In the genomic region with DNA sequence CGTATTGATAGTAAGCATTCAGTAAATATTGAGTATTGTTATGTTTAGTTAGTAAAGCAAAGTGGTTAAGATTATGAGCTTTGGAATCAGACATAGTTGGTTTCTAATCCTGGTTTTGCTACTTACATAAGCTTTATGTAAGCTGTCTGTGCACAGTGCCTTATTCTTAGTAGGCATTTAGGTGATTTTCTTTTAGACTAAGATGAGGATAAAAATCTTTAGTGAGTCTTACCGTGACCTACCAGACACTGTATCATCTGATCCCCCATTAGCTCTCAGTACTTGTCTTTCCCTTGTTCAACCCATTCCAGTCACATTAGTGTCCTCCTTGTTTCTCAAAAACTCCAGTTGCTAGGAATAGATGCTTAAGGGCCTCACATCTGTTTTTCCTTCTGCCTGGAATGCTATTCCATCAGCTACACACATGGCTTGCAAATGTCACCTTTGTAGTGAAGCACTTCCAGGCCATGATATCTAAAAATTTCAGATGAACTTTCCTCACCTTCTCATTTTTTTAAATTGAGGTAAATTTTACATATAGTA, we compare ENCODE assay signal across 1 cellular context.
TF ChIP-seq lines count a peak whose summit lies in the region.

No MANE protein-coding gene starts in this region.

TF ChIP-seq in SK-N-SH, 30 proteins besides CTCF, POLR2A, EP300 and RAD21 (continued from another document):
- TF ChIP-seq YY1 (IDR thresholded peaks at IDR 0.05; ENCODE audit: low read depth) (no peak), GATA2 (CRISPR knock-in tag; IDR thresholded peaks at IDR 0.05) (no peak), FOXM1 (IDR thresholded peaks at IDR 0.05; ENCODE audit: low read depth) (no peak), ELF1 (IDR thresholded peaks at IDR 0.05) (no peak), SIN3A (IDR thresholded peaks at IDR 0.05; ENCODE audit: borderline replicate concordance, low read depth, low read length) (no peak), NRF1 (IDR thresholded peaks at IDR 0.05; ENCODE audit: low read depth, low read length) (no peak), RXRA (IDR thresholded peaks at IDR 0.05; ENCODE audit: borderline replicate concordance, low read depth) (no peak), RFX5 (IDR thresholded peaks at IDR 0.05; ENCODE audit: low read length) (no peak)
- TF ChIP-seq, protein P1, sequence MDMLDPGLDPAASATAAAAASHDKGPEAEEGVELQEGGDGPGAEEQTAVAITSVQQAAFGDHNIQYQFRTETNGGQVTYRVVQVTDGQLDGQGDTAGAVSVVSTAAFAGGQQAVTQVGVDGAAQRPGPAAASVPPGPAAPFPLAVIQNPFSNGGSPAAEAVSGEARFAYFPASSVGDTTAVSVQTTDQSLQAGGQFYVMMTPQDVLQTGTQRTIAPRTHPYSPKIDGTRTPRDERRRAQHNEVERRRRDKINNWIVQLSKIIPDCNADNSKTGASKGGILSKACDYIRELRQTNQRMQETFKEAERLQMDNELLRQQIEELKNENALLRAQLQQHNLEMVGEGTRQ (IDR thresholded peaks at IDR 0.05; ENCODE audit: borderline replicate concordance, low read depth, low read length), result no peak
- TF ChIP-seq, protein P2, sequence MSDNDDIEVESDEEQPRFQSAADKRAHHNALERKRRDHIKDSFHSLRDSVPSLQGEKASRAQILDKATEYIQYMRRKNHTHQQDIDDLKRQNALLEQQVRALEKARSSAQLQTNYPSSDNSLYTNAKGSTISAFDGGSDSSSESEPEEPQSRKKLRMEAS (IDR thresholded peaks at IDR 0.05; ENCODE audit: low read depth), result no peak
- TF ChIP-seq, protein P3, sequence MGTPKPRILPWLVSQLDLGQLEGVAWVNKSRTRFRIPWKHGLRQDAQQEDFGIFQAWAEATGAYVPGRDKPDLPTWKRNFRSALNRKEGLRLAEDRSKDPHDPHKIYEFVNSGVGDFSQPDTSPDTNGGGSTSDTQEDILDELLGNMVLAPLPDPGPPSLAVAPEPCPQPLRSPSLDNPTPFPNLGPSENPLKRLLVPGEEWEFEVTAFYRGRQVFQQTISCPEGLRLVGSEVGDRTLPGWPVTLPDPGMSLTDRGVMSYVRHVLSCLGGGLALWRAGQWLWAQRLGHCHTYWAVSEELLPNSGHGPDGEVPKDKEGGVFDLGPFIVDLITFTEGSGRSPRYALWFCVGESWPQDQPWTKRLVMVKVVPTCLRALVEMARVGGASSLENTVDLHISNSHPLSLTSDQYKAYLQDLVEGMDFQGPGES (IDR thresholded peaks at IDR 0.05; ENCODE audit: low read depth, low read length), result no peak
- TF ChIP-seq, protein P4, sequence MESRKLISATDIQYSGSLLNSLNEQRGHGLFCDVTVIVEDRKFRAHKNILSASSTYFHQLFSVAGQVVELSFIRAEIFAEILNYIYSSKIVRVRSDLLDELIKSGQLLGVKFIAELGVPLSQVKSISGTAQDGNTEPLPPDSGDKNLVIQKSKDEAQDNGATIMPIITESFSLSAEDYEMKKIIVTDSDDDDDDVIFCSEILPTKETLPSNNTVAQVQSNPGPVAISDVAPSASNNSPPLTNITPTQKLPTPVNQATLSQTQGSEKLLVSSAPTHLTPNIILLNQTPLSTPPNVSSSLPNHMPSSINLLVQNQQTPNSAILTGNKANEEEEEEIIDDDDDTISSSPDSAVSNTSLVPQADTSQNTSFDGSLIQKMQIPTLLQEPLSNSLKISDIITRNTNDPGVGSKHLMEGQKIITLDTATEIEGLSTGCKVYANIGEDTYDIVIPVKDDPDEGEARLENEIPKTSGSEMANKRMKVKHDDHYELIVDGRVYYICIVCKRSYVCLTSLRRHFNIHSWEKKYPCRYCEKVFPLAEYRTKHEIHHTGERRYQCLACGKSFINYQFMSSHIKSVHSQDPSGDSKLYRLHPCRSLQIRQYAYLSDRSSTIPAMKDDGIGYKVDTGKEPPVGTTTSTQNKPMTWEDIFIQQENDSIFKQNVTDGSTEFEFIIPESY (IDR thresholded peaks at IDR 0.05; ENCODE audit: borderline replicate concordance, low read depth), result no peak
